Comparison of ENCODE assay signal across 8 cellular contexts in the genomic region with DNA sequence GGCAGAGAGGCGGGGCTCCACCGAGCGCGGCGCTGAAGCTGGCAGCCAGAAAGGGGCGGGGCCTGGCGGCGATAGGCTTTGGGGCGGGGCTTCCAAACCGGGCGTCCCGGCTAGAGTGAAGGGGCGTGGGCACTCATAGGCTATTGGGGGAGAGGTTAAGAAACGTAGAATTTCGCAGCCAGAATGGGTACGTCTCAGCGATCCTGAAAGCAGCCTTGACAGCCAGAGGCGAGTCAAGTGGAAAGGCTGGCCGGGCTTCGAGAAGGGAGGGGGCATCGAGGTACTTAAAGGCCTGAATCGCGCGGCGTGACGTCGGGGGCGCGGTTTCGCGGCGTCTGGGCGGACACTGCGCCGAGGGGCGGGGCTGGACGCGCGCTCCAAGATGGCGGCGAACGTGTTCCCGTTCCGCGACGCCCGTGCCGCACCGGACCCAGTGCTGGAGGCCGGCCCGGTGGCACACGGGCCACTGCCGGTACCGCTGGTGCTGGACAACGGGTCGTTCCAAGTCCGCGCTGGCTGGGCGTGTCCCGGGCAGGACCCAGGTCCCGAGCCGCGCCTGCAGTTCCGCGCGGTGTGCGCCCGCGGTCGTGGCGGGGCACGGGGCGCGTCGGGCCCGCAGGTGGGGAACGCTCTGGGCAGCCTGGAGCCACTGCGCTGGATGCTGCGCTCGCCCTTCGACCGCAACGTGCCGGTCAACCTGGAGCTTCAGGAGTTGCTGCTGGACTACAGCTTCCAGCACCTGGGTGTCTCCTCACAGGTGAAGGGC. TPM values are rescaled to one million over a fixed set of nuclear protein-coding genes. Genes with fewer than 3 reads are reported as not detected.
DNase-seq lines count a peak whose midpoint lies in the region; ATAC-seq and TF ChIP-seq lines count a peak whose summit lies in the region.

ACTR5 (plus strand) TSS at position 364 of the 766 bp plus-strand sequence; CDS start at position 383, 19 bp downstream.

- peaks cover 9 to 17% of the 10 kb centered on the region in 2 donors for H3K4me1 ChIP-seq in thoracic aorta (ENCODE audit: control insufficient read depth in 1 of 2, low read depth in 2 of 2)

- DNase-seq in GM12865 (ENCODE audit: low read depth) = peak; percentile 93
- peak; percentile 91 for DNase-seq in NCI-H1105 treated with DMSO at 0.1 percent for 48 hours (lab: John Stamatoyannopoulos, UW)
- DNase-seq in SKM-1 (lab: John Stamatoyannopoulos, UW; ENCODE audit: unreplicated experiment) = peak; percentile 87
- DNase-seq in glutamatergic neuron = peak; percentile 96
- DNase-seq in osteocyte (ENCODE audit: extremely low spot score, unreplicated experiment) = peak; percentile 98
- peak; percentile 41 for DNase-seq in thoracic aorta (ENCODE audit: low spot score)

- no peak for TF ChIP-seq CTCF in GM12865 (IDR thresholded peaks at IDR 0.05; ENCODE audit: insufficient read depth, low read depth, low read length, missing control alignments)
- no peak for TF ChIP-seq CTCF in glutamatergic neuron (IDR thresholded peaks at IDR 0.05; ENCODE audit: partially characterized antibody, unreplicated experiment)
- no peak for TF ChIP-seq CTCF in osteocyte (IDR thresholded peaks at IDR 0.05)
- no peak for TF ChIP-seq CTCF in thoracic aorta (IDR thresholded peaks at IDR 0.05)

- H3K27me3 Mint-ChIP-seq in activated naive CD8-positive, alpha-beta T cell = peaks cover 4% of the 10 kb centered on the region
- H3K27me3 Mint-ChIP-seq in glutamatergic neuron (ENCODE audit: unreplicated experiment) (peaks cover 1% of the 10 kb centered on the region), osteocyte (ENCODE audit: unreplicated experiment) (peaks cover 9% of the 10 kb centered on the region)

- H3K36me3 Mint-ChIP-seq in activated naive CD8-positive, alpha-beta T cell = no peaks in the 10 kb centered on the region
- H3K36me3 Mint-ChIP-seq in glutamatergic neuron (ENCODE audit: unreplicated experiment) (no peaks in the 10 kb centered on the region), osteocyte (ENCODE audit: unreplicated experiment) (peaks cover 11% of the 10 kb centered on the region)

- H3K9me3 ChIP-seq in thoracic aorta = no peaks in the 10 kb centered on the region

- no peaks in the 10 kb centered on the region for H3K36me3 ChIP-seq in thoracic aorta

- peak within 1 kb of the TSS; percentile 95 for H3K4me3 Mint-ChIP-seq in activated naive CD8-positive, alpha-beta T cell
- peak within 1 kb of the TSS; percentile 96 for H3K4me3 Mint-ChIP-seq in glutamatergic neuron (ENCODE audit: unreplicated experiment)
- H3K4me3 Mint-ChIP-seq in osteocyte (ENCODE audit: unreplicated experiment) = peak within 1 kb of the TSS; percentile 96

- peak within 1 kb of the TSS; percentile 80 to 82 for H3K27ac ChIP-seq in thoracic aorta

- H3K27me3 ChIP-seq in thoracic aorta (replicated peaks; ENCODE audit: insufficient read depth) = no peaks in the 10 kb centered on the region

- H3K4me1 Mint-ChIP-seq in activated naive CD8-positive, alpha-beta T cell (ENCODE audit: low read depth) = peaks cover 22% of the 10 kb centered on the region
- H3K4me1 Mint-ChIP-seq in glutamatergic neuron (ENCODE audit: low read depth, unreplicated experiment) = peaks cover 20% of the 10 kb centered on the region
- peaks cover 14% of the 10 kb centered on the region for H3K4me1 Mint-ChIP-seq in osteocyte (ENCODE audit: unreplicated experiment)

- peak within 1 kb of the TSS; percentile 72 for H3K4me3 ChIP-seq in GM12865 (ENCODE audit: low read depth, low read length)
- peak within 1 kb of the TSS; percentile 81 for H3K4me3 ChIP-seq in thoracic aorta

- peak within 1 kb of the TSS; percentile 98 for H3K27ac Mint-ChIP-seq in activated naive CD8-positive, alpha-beta T cell
- H3K27ac Mint-ChIP-seq in glutamatergic neuron (ENCODE audit: unreplicated experiment) (peak within 1 kb of the TSS; percentile 80), osteocyte (ENCODE audit: unreplicated experiment) (peak within 1 kb of the TSS; percentile 99)

- ATAC-seq in HG02759 (IDR thresholded peaks at IDR 0.05; ENCODE audit: unreplicated experiment) (peak; percentile 86), thoracic aorta (ENCODE audit: insufficient number of reproducible peaks, low FRiP score, low read depth) (peak; percentile 97)

- H3K9me3 Mint-ChIP-seq in activated naive CD8-positive, alpha-beta T cell (ENCODE audit: low read depth) = no peaks in the 10 kb centered on the region
- H3K9me3 Mint-ChIP-seq in glutamatergic neuron (ENCODE audit: unreplicated experiment) = peaks cover 3% of the 10 kb centered on the region
- H3K9me3 Mint-ChIP-seq in osteocyte (ENCODE audit: unreplicated experiment) = no peaks in the 10 kb centered on the region

RNA-seq across cellular contexts. Expression of gene ACTR5, which starts in this region (rescaled TPM):
- total RNA-seq in glutamatergic neuron (ENCODE audit: unreplicated experiment) = 10.1 TPM
- 4.7 and 5.8 TPM in 2 replicates for total RNA-seq in osteocyte
- total RNA-seq in thoracic aorta = 1 to 10 TPM; 8.0 to 8.1 TPM

Comparison
In these comparisons a context has a peak if more than half of its experiments do, and no peak if none do; other contexts are left out.
1. Peak in every context shown above with its lines: DNase-seq, ATAC-seq, H3K4me3 ChIP-seq and H3K27ac ChIP-seq.
2. DNase-seq: peak in every context shown above with its lines; median percentile 98 in osteocyte; 96 in glutamatergic neuron; 93 in GM12865; 91 in NCI-H1105 treated with DMSO at 0.1 percent for 48 hours; 87 in SKM-1; 41 in thoracic aorta.